ENCODE assay signal across 14 cellular contexts in the genomic region with DNA sequence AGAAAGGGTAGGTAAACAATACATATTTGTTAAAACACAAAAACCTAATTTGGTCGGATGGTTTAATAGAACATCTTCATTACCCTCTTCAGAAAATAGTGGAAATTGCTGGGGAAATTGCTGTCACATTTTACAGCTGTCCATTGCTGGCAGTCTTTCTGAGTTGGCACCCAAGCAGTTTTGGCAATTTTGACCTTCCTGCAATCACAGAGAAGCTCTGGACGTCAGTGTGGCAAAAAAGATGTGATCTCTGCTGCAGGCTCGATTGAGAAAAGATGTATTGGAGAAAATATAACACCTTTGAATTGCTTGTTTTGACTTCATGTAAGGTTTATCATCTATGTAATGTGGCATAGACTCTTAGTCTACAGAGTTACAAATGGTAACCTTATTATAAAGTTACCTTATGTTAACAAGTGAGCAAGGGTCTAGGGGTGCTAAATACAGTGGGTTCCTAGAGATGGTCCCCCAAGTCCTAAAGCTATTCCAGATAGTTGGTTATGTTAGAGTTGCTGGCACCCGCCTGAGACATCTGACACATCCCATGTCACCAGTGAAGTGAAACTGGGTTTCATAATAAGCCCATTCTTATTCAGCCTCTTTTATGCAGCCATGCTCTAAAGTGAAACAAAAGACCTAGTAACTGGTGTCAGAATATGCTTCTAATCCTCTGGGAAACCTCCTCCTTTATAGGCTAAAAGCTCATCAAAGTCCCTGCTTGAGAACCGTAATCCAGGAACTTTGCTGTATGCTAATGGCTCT. TPM values are rescaled to one million over a fixed set of nuclear protein-coding genes. Genes with fewer than 3 reads are reported as not detected.
DNase-seq lines count a peak whose midpoint lies in the region; ATAC-seq and TF ChIP-seq lines count a peak whose summit lies in the region.
"Had no signal": no experiment of that assay in that cellular context is flagged by ENCODE, and none has a peak within 500 bp of the region (broad histone marks: within the 10 kb centered on the region; RNA-seq: fewer than 3 reads in every experiment).

No MANE protein-coding gene starts in this region.

- H3K27me3 Mint-ChIP-seq in activated T-cell treated with anti-CD3 and anti-CD28 coated beads, Interleukin-2, amount 50 U/mL, for 72 hours (ENCODE audit: low read depth): no peaks in the 10 kb centered on the region
- no peaks in the 10 kb centered on the region for H3K27me3 Mint-ChIP-seq in activated B cell treated with CpG ODN at 0.5 μM for 24 hours
- H3K27me3 Mint-ChIP-seq in osteocyte (ENCODE audit: unreplicated experiment): no peaks in the 10 kb centered on the region

- ATAC-seq in activated T-cell treated with anti-CD3 and anti-CD28 coated beads, Interleukin-2, amount 50 U/mL, for 72 hours (replicated peaks in 1 of 2): peak; percentile 60 to 65
- ATAC-seq in HG02884 (IDR thresholded peaks at IDR 0.05; ENCODE audit: unreplicated experiment) (peak; percentile 49), activated B cell treated with CpG ODN at 0.5 μM for 24 hours (ENCODE audit: low read depth) (peak; percentile 56)
- ATAC-seq: activated CD8-positive, alpha-beta T cell treated with anti-CD3 and anti-CD28 coated beads, Interleukin-2, amount 10 ng/mL, durations not matched to agents 7 days and 5 days had no signal

- no peak for TF ChIP-seq CTCF in activated B cell treated with CpG ODN at 0.5 μM for 24 hours (IDR thresholded peaks at IDR 0.05)
- TF ChIP-seq CTCF in hepatocyte (IDR thresholded peaks at IDR 0.05; ENCODE audit: poor library complexity): no peak
- no peak for TF ChIP-seq CTCF in osteocyte (IDR thresholded peaks at IDR 0.05)

- H3K4me2 ChIP-seq in hepatocyte: no peak overlapping the region

- peaks cover 78% of the 10 kb centered on the region for H4K20me1 ChIP-seq in hepatocyte (ENCODE audit: insufficient read depth, poor library complexity, severe bottlenecking)

- no peaks in the 10 kb centered on the region for H3K9me3 Mint-ChIP-seq in activated T-cell treated with anti-CD3 and anti-CD28 coated beads, Interleukin-2, amount 50 U/mL, for 72 hours
- H3K9me3 Mint-ChIP-seq in activated B cell treated with CpG ODN at 0.5 μM for 24 hours: no peaks in the 10 kb centered on the region
- no peaks in the 10 kb centered on the region for H3K9me3 Mint-ChIP-seq in osteocyte (ENCODE audit: unreplicated experiment)
- H3K9me3 Mint-ChIP-seq: neural crest cell had no signal

- H3K27me3 ChIP-seq in hepatocyte: no peaks in the 10 kb centered on the region
- H3K27me3 ChIP-seq: thyroid gland had no signal

- peaks cover 0 to 2% of the 10 kb centered on the region in 2 donors for H3K36me3 Mint-ChIP-seq in activated T-cell treated with anti-CD3 and anti-CD28 coated beads, Interleukin-2, amount 50 U/mL, for 72 hours (ENCODE audit: insufficient read depth in 2 of 2)
- H3K36me3 Mint-ChIP-seq in activated B cell treated with CpG ODN at 0.5 μM for 24 hours (ENCODE audit: low read depth) (peaks cover 22% of the 10 kb centered on the region), osteocyte (ENCODE audit: unreplicated experiment) (peaks cover 20% of the 10 kb centered on the region)

- H2AFZ ChIP-seq in hepatocyte: no peak overlapping the region

- POLR2A ChIA-PET in activated B cell treated with CpG ODN at 0.5 μM for 24 hours (lab: Charles Lee): interaction anchor here (1.1 to 1.7 kb wide), 2 partner anchors 10 to 14 kb away, joined by 3 to 5 read pairs; no protein-coding TSS in a partner anchor

- no peaks in the 10 kb centered on the region for H3K4me1 ChIP-seq in hepatocyte (ENCODE audit: insufficient read depth)

- no peaks in the 10 kb centered on the region for H3K9me2 ChIP-seq in hepatocyte (replicated peaks; ENCODE audit: insufficient read depth)

- no peak overlapping the region for H3K27ac Mint-ChIP-seq in activated T-cell treated with anti-CD3 and anti-CD28 coated beads, Interleukin-2, amount 50 U/mL, for 72 hours
- H3K27ac Mint-ChIP-seq in activated B cell treated with CpG ODN at 0.5 μM for 24 hours: no peak overlapping the region
- H3K27ac Mint-ChIP-seq in osteocyte (ENCODE audit: unreplicated experiment): no peak overlapping the region
- H3K27ac Mint-ChIP-seq: activated CD8-positive, alpha-beta T cell treated with anti-CD3 and anti-CD28 coated beads, Interleukin-2, amount 10 ng/mL, durations not matched to agents 7 days and 5 days had no signal

- H3K4me1 Mint-ChIP-seq in activated T-cell treated with anti-CD3 and anti-CD28 coated beads, Interleukin-2, amount 50 U/mL, for 72 hours (ENCODE audit: low read depth): peaks cover 52% of the 10 kb centered on the region
- H3K4me1 Mint-ChIP-seq in activated B cell treated with CpG ODN at 0.5 μM for 24 hours (peaks cover 68% of the 10 kb centered on the region), osteocyte (ENCODE audit: unreplicated experiment) (peaks cover 22% of the 10 kb centered on the region)

- CTCF ChIA-PET in activated B cell treated with CpG ODN at 0.5 μM for 24 hours (lab: Charles Lee): no interaction called here

- peak overlapping the region in 1 of 2 donors; percentile 6 for H3K4me3 Mint-ChIP-seq in activated T-cell treated with anti-CD3 and anti-CD28 coated beads, Interleukin-2, amount 50 U/mL, for 72 hours
- H3K4me3 Mint-ChIP-seq in activated B cell treated with CpG ODN at 0.5 μM for 24 hours (no peak overlapping the region), osteocyte (ENCODE audit: unreplicated experiment) (no peak overlapping the region)
- H3K4me3 Mint-ChIP-seq: activated CD8-positive, alpha-beta T cell treated with anti-CD3 and anti-CD28 coated beads, Interleukin-2, amount 10 ng/mL, durations not matched to agents 7 days and 5 days; neural crest cell had no signal

- no peaks in the 10 kb centered on the region for H3K9me3 ChIP-seq in hepatocyte (ENCODE audit: low read depth)
- H3K9me3 ChIP-seq: thyroid gland had no signal

- intact Hi-C loops in activated B cell treated with CpG ODN at 0.5 μM for 24 hours (cut with micrococcal nuclease): loop anchor here (10.0 kb wide), 1 partner anchor 675 kb away; a partner anchor contains a TSS

- H3K27ac ChIP-seq in hepatocyte: no peak overlapping the region
- H3K27ac ChIP-seq: SK-N-MC, thyroid gland had no signal

- 89% methylated on average over 5 of the region's 5 CpGs for WGBS in hepatocyte (ENCODE audit: low lambda C conversion rate, missing lambda C conversion rate)

- DNase-seq in activated T-cell treated with anti-CD3 and anti-CD28 coated beads, Interleukin-2, amount 50 U/mL, for 72 hours: no peak
- no peak for DNase-seq in activated T-cell treated with anti-CD3 and anti-CD28 coated beads for 4 hours
- no peak for DNase-seq in activated B cell treated with CpG ODN at 0.5 μM for 24 hours
- DNase-seq in superior temporal gyrus (ENCODE audit: extremely low spot score): peak; percentile 92
- DNase-seq in NCI-H526 treated with DMSO at 0.1 percent for 48 hours (lab: John Stamatoyannopoulos, UW): no peak
- no peak for DNase-seq in hepatocyte (ENCODE audit: low spot score)
- DNase-seq in osteocyte (ENCODE audit: extremely low spot score, unreplicated experiment): no peak
- DNase-seq: activated CD8-positive, alpha-beta T cell treated with anti-CD3 and anti-CD28 coated beads, Interleukin-2, amount 10 ng/mL, durations not matched to agents 7 days and 5 days; NCI-H2107; stimulated activated CD4-positive, alpha-beta T cell treated with anti-CD3 and anti-CD28 coated beads, Interleukin-2, amount 100 ng/mL, for 24 hours; thyroid gland had no signal

- H3K79me2 ChIP-seq in hepatocyte: peaks cover 98% of the 10 kb centered on the region

- H3K4me3 ChIP-seq in hepatocyte: no peak overlapping the region
- H3K4me3 ChIP-seq: SK-N-MC, thyroid gland had no signal

- H3K36me3 ChIP-seq in hepatocyte (replicated peaks; ENCODE audit: insufficient read depth, low read depth): no peaks in the 10 kb centered on the region
- H3K36me3 ChIP-seq: thyroid gland had no signal

RNA-seq across cellular contexts. Expression of a gene that starts 14.0 kb away (rescaled TPM):
- total RNA-seq in activated T-cell treated with anti-CD3 and anti-CD28 coated beads, Interleukin-2, amount 50 U/mL, for 72 hours: 10 to 100 TPM; 76.2 to 78.4 TPM
- 79.9 and 85.2 TPM in 2 replicates for total RNA-seq in activated B cell treated with CpG ODN at 0.5 μM for 24 hours
- 174 and 179 TPM in 2 replicates for total RNA-seq in hepatocyte
- 13.9 and 20.8 TPM in 2 replicates for polyA plus RNA-seq in hepatocyte
- 98.5 and 104 TPM in 2 replicates for total RNA-seq in osteocyte
